10 cellular contexts compared by ENCODE assay signal in genomic region chr1:111596499-111596898, GRCh38. TPM values are rescaled to one million over a fixed set of nuclear protein-coding genes. Genes with fewer than 3 reads are reported as not detected.
DNase-seq lines count a peak whose midpoint lies in the region; ATAC-seq and TF ChIP-seq lines count a peak whose summit lies in the region.
"Had no signal": no experiment of that assay in that cellular context is flagged by ENCODE, and none has a peak within 500 bp of the region (broad histone marks: within the 10 kb centered on the region; RNA-seq: fewer than 3 reads in every experiment).

No MANE protein-coding gene starts in this region.

- intact Hi-C loops in activated T-helper 1 cell treated with anti-CD3 and anti-CD28 coated beads, Interleukin-12 subunit alpha, Interleukin-12 subunit beta, Interleukin-2, Interleukin-4 antibody, amounts not matched to agents 30 ng/mL and 10 ng/mL and 1 ng/mL, durations not matched to agents 14 hours and 24 hours and 36 hours (cut with micrococcal nuclease), result loop anchor here (10.0 kb wide), 1 partner anchor 1702 kb away; no protein-coding TSS in a partner anchor

- H3K4me3 ChIP-seq in muscle layer of colon (ENCODE audit: low read depth in 1 of 2, low read length in 2 of 2) (no peak overlapping the region), upper lobe of left lung (no peak overlapping the region)

- H3K9ac ChIP-seq in muscle layer of colon (ENCODE audit: low read length), result no peak overlapping the region

- H3K27me3 ChIP-seq in muscle layer of colon (ENCODE audit: control insufficient read depth in 1 of 2, insufficient read depth in 2 of 2, low read length in 2 of 2), result no peaks in the 10 kb centered on the region
- H3K27me3 ChIP-seq in upper lobe of left lung, result no peaks in the 10 kb centered on the region

- TF ChIP-seq EP300 in upper lobe of left lung (IDR thresholded peaks at IDR 0.05), result no peak

- 64 to 79% methylated on average over 1 of the region's 1 CpG for WGBS in upper lobe of left lung, 2 donors

- ATAC-seq in upper lobe of left lung (ENCODE audit: low FRiP score in 2 of 2) (no peak), HG03045 (IDR thresholded peaks at IDR 0.05; ENCODE audit: unreplicated experiment) (no peak)
- ATAC-seq: SK-N-SH treated with all-trans-retinoic acid at 6 μM for 48 hours had no signal

- H3K36me3 ChIP-seq in muscle layer of colon (ENCODE audit: insufficient read depth, low read length) (no peaks in the 10 kb centered on the region), upper lobe of left lung (no peaks in the 10 kb centered on the region)

- H3K27me3 Mint-ChIP-seq in activated T-helper 1 cell treated with anti-CD3 and anti-CD28 coated beads, Interleukin-12 subunit alpha, Interleukin-12 subunit beta, Interleukin-2, Interleukin-4 antibody, amounts not matched to agents 30 ng/mL and 10 ng/mL and 1 ng/mL, durations not matched to agents 14 hours and 24 hours and 36 hours (ENCODE audit: insufficient read depth), result peaks cover 2% of the 10 kb centered on the region

- no peak for TF ChIP-seq CTCF in upper lobe of left lung (IDR thresholded peaks at IDR 0.05)

- peak overlapping the region; percentile 99 for H3K27ac Mint-ChIP-seq in activated T-helper 1 cell treated with anti-CD3 and anti-CD28 coated beads, Interleukin-12 subunit alpha, Interleukin-12 subunit beta, Interleukin-2, Interleukin-4 antibody, amounts not matched to agents 30 ng/mL and 10 ng/mL and 1 ng/mL, durations not matched to agents 14 hours and 24 hours and 36 hours

- H3K9me3 ChIP-seq in muscle layer of colon (ENCODE audit: low read length) (no peaks in the 10 kb centered on the region), upper lobe of left lung (no peaks in the 10 kb centered on the region)

- no peak for TF ChIP-seq POLR2A in upper lobe of left lung (IDR thresholded peaks at IDR 0.05)

- peaks cover 79% of the 10 kb centered on the region for H3K4me1 ChIP-seq in muscle layer of colon (ENCODE audit: insufficient read depth, low read length)
- H3K4me1 ChIP-seq in upper lobe of left lung, result peaks cover 44 to 72% (median 62%) of the 10 kb centered on the region in 4 donors

- peaks cover 26% of the 10 kb centered on the region for H3K36me3 Mint-ChIP-seq in activated T-helper 1 cell treated with anti-CD3 and anti-CD28 coated beads, Interleukin-12 subunit alpha, Interleukin-12 subunit beta, Interleukin-2, Interleukin-4 antibody, amounts not matched to agents 30 ng/mL and 10 ng/mL and 1 ng/mL, durations not matched to agents 14 hours and 24 hours and 36 hours (ENCODE audit: low read depth)

- peak overlapping the region; percentile 41 for H3K4me3 Mint-ChIP-seq in activated T-helper 1 cell treated with anti-CD3 and anti-CD28 coated beads, Interleukin-12 subunit alpha, Interleukin-12 subunit beta, Interleukin-2, Interleukin-4 antibody, amounts not matched to agents 30 ng/mL and 10 ng/mL and 1 ng/mL, durations not matched to agents 14 hours and 24 hours and 36 hours

- peaks cover 3% of the 10 kb centered on the region for H3K9me3 Mint-ChIP-seq in activated T-helper 1 cell treated with anti-CD3 and anti-CD28 coated beads, Interleukin-12 subunit alpha, Interleukin-12 subunit beta, Interleukin-2, Interleukin-4 antibody, amounts not matched to agents 30 ng/mL and 10 ng/mL and 1 ng/mL, durations not matched to agents 14 hours and 24 hours and 36 hours

- peaks cover 96% of the 10 kb centered on the region for H3K4me1 Mint-ChIP-seq in activated T-helper 1 cell treated with anti-CD3 and anti-CD28 coated beads, Interleukin-12 subunit alpha, Interleukin-12 subunit beta, Interleukin-2, Interleukin-4 antibody, amounts not matched to agents 30 ng/mL and 10 ng/mL and 1 ng/mL, durations not matched to agents 14 hours and 24 hours and 36 hours (ENCODE audit: low read depth)

- peak; percentile 43 for DNase-seq in stimulated activated CD4-positive, alpha-beta T cell treated with anti-CD3 and anti-CD28 coated beads, Interleukin-12 subunit alpha, Interleukin-12 subunit beta, amount 100 ng/mL, for 4 hours
- no peak for DNase-seq in stimulated activated CD4-positive, alpha-beta T cell treated with anti-CD3 and anti-CD28 coated beads, Interleukin-2, amount 100 ng/mL, for 48 hours
- DNase-seq in activated T-helper 1 cell treated with anti-CD3 and anti-CD28 coated beads, Interleukin-12 subunit alpha, Interleukin-12 subunit beta, Interleukin-2, Interleukin-4 antibody, amounts not matched to agents 30 ng/mL and 10 ng/mL and 1 ng/mL, durations not matched to agents 14 hours and 24 hours and 36 hours (ENCODE audit: low spot score), result peak; percentile 49
- DNase-seq in upper lobe of left lung, result peak in 1 of 2 donors; percentile 72
- DNase-seq in T1000 (lab: John Stamatoyannopoulos, UW), result no peak
- DNase-seq in HCEC 1CT, result no peak
- DNase-seq: aorta had no signal

- H3K27ac ChIP-seq in muscle layer of colon (ENCODE audit: low read depth, low read length), result peak overlapping the region; percentile 41
- peak overlapping the region in 3 of 4 donors; percentile 18 to 57 (median 42) for H3K27ac ChIP-seq in upper lobe of left lung

RNA-seq across cellular contexts. Expression of gene RAP1A, which starts 23.1 kb away (rescaled TPM):
- total RNA-seq in activated T-helper 1 cell treated with anti-CD3 and anti-CD28 coated beads, Interleukin-12 subunit alpha, Interleukin-12 subunit beta, Interleukin-2, Interleukin-4 antibody, amounts not matched to agents 30 ng/mL and 10 ng/mL and 1 ng/mL, durations not matched to agents 14 hours and 24 hours and 36 hours, result 326 and 348 TPM in 2 replicates
- 100 to 1,000 TPM in 2 of 6 donors, 10 to 100 TPM in 4; 16.8 to 115 (median 82.6) TPM for total RNA-seq in upper lobe of left lung

Comparison
In these comparisons a context has a peak if more than half of its experiments do, and no peak if none do; other contexts are left out.
1. DNase-seq: peak in stimulated activated CD4-positive, alpha-beta T cell treated with anti-CD3 and anti-CD28 coated beads, Interleukin-12 subunit alpha, Interleukin-12 subunit beta, amount 100 ng/mL, for 4 hours (single experiment) and activated T-helper 1 cell treated with anti-CD3 and anti-CD28 coated beads, Interleukin-12 subunit alpha, Interleukin-12 subunit beta, Interleukin-2, Interleukin-4 antibody, amounts not matched to agents 30 ng/mL and 10 ng/mL and 1 ng/mL, durations not matched to agents 14 hours and 24 hours and 36 hours (single experiment); none in stimulated activated CD4-positive, alpha-beta T cell treated with anti-CD3 and anti-CD28 coated beads, Interleukin-2, amount 100 ng/mL, for 48 hours (0 of 2), T1000 (single experiment) and HCEC 1CT (single experiment).